ENCODE assay signal across 23 cellular contexts in genomic region chr16:58054289-58054688, GRCh38.
"Had no signal": no experiment of that assay in that cellular context is flagged by ENCODE, and none has a peak within 500 bp of the region (broad histone marks: within the 10 kb centered on the region; RNA-seq: fewer than 3 reads in every experiment).

No MANE protein-coding gene starts in this region.

- H3K27ac ChIP-seq: breast epithelium, coronary artery, esophagus squamous epithelium, gastroesophageal sphincter, left ventricle myocardium inferior, prostate gland, spleen, thyroid gland, upper lobe of right lung had no signal

- H3K4me1 Mint-ChIP-seq: activated B cell treated with CpG ODN at 0.5 μM for 24 hours; activated naive CD8-positive, alpha-beta T cell treated with anti-CD3 and anti-CD28 coated beads for 36 hours; natural killer cell had no signal

- H3K4me3 Mint-ChIP-seq: activated B cell treated with CpG ODN at 0.5 μM for 24 hours; activated CD8-positive, alpha-beta T cell treated with anti-CD3 and anti-CD28 coated beads for 36 hours; activated naive CD8-positive, alpha-beta T cell treated with anti-CD3 and anti-CD28 coated beads for 36 hours; mesothelial cell of epicardium; natural killer cell had no signal

- H3K9me3 Mint-ChIP-seq: activated B cell treated with CpG ODN at 0.5 μM for 24 hours; activated naive CD8-positive, alpha-beta T cell treated with anti-CD3 and anti-CD28 coated beads for 36 hours; mesothelial cell of epicardium; natural killer cell had no signal

- H3K27ac Mint-ChIP-seq: activated B cell treated with CpG ODN at 0.5 μM for 24 hours; activated CD8-positive, alpha-beta T cell treated with anti-CD3 and anti-CD28 coated beads for 36 hours; activated naive CD8-positive, alpha-beta T cell treated with anti-CD3 and anti-CD28 coated beads for 36 hours; mesothelial cell of epicardium; natural killer cell had no signal

- H3K36me3 Mint-ChIP-seq: activated naive CD8-positive, alpha-beta T cell treated with anti-CD3 and anti-CD28 coated beads for 36 hours; mesothelial cell of epicardium; natural killer cell had no signal

- DNase-seq: activated B cell treated with CpG ODN at 0.5 μM for 24 hours; activated CD4-positive, alpha-beta T cell treated with anti-CD3 and anti-CD28 coated beads for 4 hours; activated CD8-positive, alpha-beta T cell treated with anti-CD3 and anti-CD28 coated beads for 36 hours; activated naive CD4-positive, alpha-beta T cell treated with Interleukin-2 at 50 U/mL for 16 hours; activated naive CD8-positive, alpha-beta T cell treated with anti-CD3 and anti-CD28 coated beads for 36 hours; activated T-cell treated with anti-CD3 and anti-CD28 coated beads, Interleukin-2, amount 50 U/mL, for 1 hour; cerebellar nuclear complex; esophagus squamous epithelium; head of caudate nucleus; hypothalamus; left ventricle myocardium inferior; natural killer cell; spleen; stimulated activated CD4-positive, alpha-beta T cell treated with anti-CD3 and anti-CD28 coated beads, Interleukin-4, amount 100 ng/mL, for 1 hour; stimulated activated naive CD4-positive, alpha-beta T cell treated with Interleukin-2 at 50 U/mL for 16 hours; substantia nigra; thyroid gland; upper lobe of right lung had no signal

- H3K27me3 ChIP-seq: breast epithelium, gastroesophageal sphincter, spleen, thyroid gland, upper lobe of right lung had no signal

- ATAC-seq: activated CD8-positive, alpha-beta T cell treated with anti-CD3 and anti-CD28 coated beads for 36 hours; gastroesophageal sphincter; natural killer cell; upper lobe of right lung had no signal

- H3K4me1 ChIP-seq: breast epithelium, esophagus squamous epithelium, gastroesophageal sphincter, prostate gland, upper lobe of right lung had no signal

- H3K27me3 Mint-ChIP-seq: activated naive CD8-positive, alpha-beta T cell treated with anti-CD3 and anti-CD28 coated beads for 36 hours had no signal
